Comparison of ENCODE assay signal across 17 cellular contexts in genomic region chr6:88823998-88824397, GRCh38.
DNase-seq lines count a peak whose midpoint lies in the region; ATAC-seq, FAIRE-seq and TF ChIP-seq lines count a peak whose summit lies in the region.
"Had no signal": no experiment of that assay in that cellular context is flagged by ENCODE, and none has a peak within 500 bp of the region (broad histone marks: within the 10 kb centered on the region; RNA-seq: fewer than 3 reads in every experiment).

No MANE protein-coding gene starts in this region.

- peaks cover 7% of the 10 kb centered on the region; the same call in 1 of the 2 replicates for H3K4me1 ChIP-seq in PC-9 (replicated peaks; ENCODE audit: insufficient read depth)
- peaks cover 6% of the 10 kb centered on the region for H3K4me1 ChIP-seq in osteoblast (ENCODE audit: insufficient read depth, low read length)
- H3K4me1 ChIP-seq: suprapubic skin had no signal

- H4K20me1 ChIP-seq in PC-9 (ENCODE audit: insufficient read depth): no peaks in the 10 kb centered on the region
- no peaks in the 10 kb centered on the region for H4K20me1 ChIP-seq in osteoblast (ENCODE audit: insufficient read depth, low read length)

- POLR2A ChIA-PET in PC-9 (lab: Charles Lee; ENCODE audit: unreplicated experiment): no interaction called here

- H3K4me3 ChIP-seq in PC-9 (no peak overlapping the region), osteoblast (ENCODE audit: insufficient read depth, low read length) (no peak overlapping the region)
- H3K4me3 ChIP-seq: suprapubic skin had no signal

- H3K36me3 ChIP-seq in PC-9 (ENCODE audit: low read depth) (no peaks in the 10 kb centered on the region), osteoblast (ENCODE audit: insufficient read depth, low read length) (no peaks in the 10 kb centered on the region)

- H2AFZ ChIP-seq in PC-9 (no peak overlapping the region), osteoblast (ENCODE audit: low read length) (no peak overlapping the region)

- peaks cover 11% of the 10 kb centered on the region for H3K4me1 Mint-ChIP-seq in chondrocyte (ENCODE audit: low read depth)
- H3K4me1 Mint-ChIP-seq in type B pancreatic cell (ENCODE audit: unreplicated experiment): no peaks in the 10 kb centered on the region

- H3K36me3 Mint-ChIP-seq in chondrocyte (ENCODE audit: low read depth): peaks cover 5% of the 10 kb centered on the region
- H3K36me3 Mint-ChIP-seq in type B pancreatic cell: peaks cover 6% of the 10 kb centered on the region

- H3K27me3 ChIP-seq in PC-9 (ENCODE audit: insufficient read depth, low read depth) (no peaks in the 10 kb centered on the region), osteoblast (ENCODE audit: insufficient read depth, low read length) (no peaks in the 10 kb centered on the region)
- H3K27me3 ChIP-seq: suprapubic skin had no signal

- no TSS peak for BruUV-seq in PC-9 (replicated peaks; lab: Mats Ljungman, UMichigan)

- intact Hi-C loops in PC-9 (cut with micrococcal nuclease; ENCODE audit: unreplicated experiment): no loop called here

- H3K27me3 Mint-ChIP-seq in chondrocyte (ENCODE audit: low read depth) (no peaks in the 10 kb centered on the region), type B pancreatic cell (no peaks in the 10 kb centered on the region)

- H3K27ac ChIP-seq in PC-9 (no peak overlapping the region), osteoblast (ENCODE audit: low read depth, low read length) (peak overlapping the region; percentile 20)
- H3K27ac ChIP-seq: suprapubic skin had no signal

- peak; percentile 23 for FAIRE-seq in GM12891 (lab: Jason Lieb, UNC)
- FAIRE-seq: endometrium had no signal

- no peaks in the 10 kb centered on the region for H3K9me3 ChIP-seq in PC-9 (ENCODE audit: insufficient read depth, low read depth)
- H3K9me3 ChIP-seq in osteoblast (ENCODE audit: low read depth, low read length): no peaks in the 10 kb centered on the region
- H3K9me3 ChIP-seq: suprapubic skin had no signal

- no peaks in the 10 kb centered on the region for H3F3A ChIP-seq in PC-9 (ENCODE audit: insufficient read depth, low read depth)

- no peaks in the 10 kb centered on the region for H3K79me2 ChIP-seq in PC-9 (ENCODE audit: low read depth)
- no peaks in the 10 kb centered on the region for H3K79me2 ChIP-seq in osteoblast (ENCODE audit: insufficient read depth, low read length)

- DNase-seq in GM12891 (ENCODE audit: insufficient read length, low spot score) (no peak), PC-9 (peak in 1 of 2 experiments; percentile 52), osteoblast (ENCODE audit: insufficient read length, low spot score, missing footprints) (no peak), chondrocyte (ENCODE audit: low spot score) (no peak), type B pancreatic cell (ENCODE audit: extremely low spot score, unreplicated experiment) (no peak)
- DNase-seq: activated CD4-positive, alpha-beta T cell treated with anti-CD3 and anti-CD28 coated beads, Interleukin-2, amount 50 U/mL, for 4 hours; activated effector memory CD4-positive, alpha-beta T cell treated with anti-CD3 and anti-CD28 coated beads, Interleukin-2, amount 50 U/mL, for 16 hours; mesendoderm; NCI-H524 treated with DMSO at 0.1 percent for 48 hours; nucleus accumbens; SHP77; stimulated activated CD4-positive, alpha-beta T cell treated with anti-CD3 and anti-CD28 coated beads, Interleukin-15, amount 100 ng/mL, for 24 hours had no signal

- no peak overlapping the region for H3K4me3 Mint-ChIP-seq in chondrocyte (ENCODE audit: unreplicated experiment)
- H3K4me3 Mint-ChIP-seq in type B pancreatic cell: no peak overlapping the region

- TF ChIP-seq CTCF in PC-9 (conservative IDR thresholded peaks at IDR 0.05): no peak
- no peak for TF ChIP-seq CTCF in osteoblast (IDR thresholded peaks at IDR 0.05; ENCODE audit: extremely low read depth, low read depth, low read length)
- no peak for TF ChIP-seq CTCF in chondrocyte (IDR thresholded peaks at IDR 0.05)
- TF ChIP-seq CTCF in type B pancreatic cell (conservative IDR thresholded peaks at IDR 0.05): no peak

- ATAC-seq in esophagus mucosa (peak; percentile 68), HG02588 (IDR thresholded peaks at IDR 0.05; ENCODE audit: unreplicated experiment) (no peak), GM19452 (IDR thresholded peaks at IDR 0.05; ENCODE audit: unreplicated experiment) (no peak)

- H3K9me2 ChIP-seq in PC-9 (ENCODE audit: insufficient read depth): no peaks in the 10 kb centered on the region

- H3K27ac Mint-ChIP-seq in chondrocyte (ENCODE audit: unreplicated experiment) (no peak overlapping the region), type B pancreatic cell (no peak overlapping the region)

- H3K9me3 Mint-ChIP-seq in chondrocyte (ENCODE audit: low read depth) (no peaks in the 10 kb centered on the region), type B pancreatic cell (peaks cover 7% of the 10 kb centered on the region)

- TF ChIP-seq POLR2A in GM12891 (IDR thresholded peaks at IDR 0.05; ENCODE audit: low read depth, low read length): no peak

- CTCF ChIA-PET in PC-9 (lab: Charles Lee): no interaction called here

- H3K4me2 ChIP-seq in PC-9 (0 out of 2 replicates have a peak overlapping the region, but pooled peaks have one; percentile 26), osteoblast (ENCODE audit: insufficient read depth, low read length) (no peak overlapping the region)

TF ChIP-seq in GM12891, 5 proteins besides CTCF, POLR2A, EP300 and RAD21:
- TF ChIP-seq TAF1 (IDR thresholded peaks at IDR 0.05; ENCODE audit: low read depth, low read length): no peak
